13 cellular contexts compared by ENCODE assay signal in genomic region chr11:79237676-79238075, GRCh38.
DNase-seq lines count a peak whose midpoint lies in the region; ATAC-seq and TF ChIP-seq lines count a peak whose summit lies in the region.
"Had no signal": no experiment of that assay in that cellular context is flagged by ENCODE, and none has a peak within 500 bp of the region (broad histone marks: within the 10 kb centered on the region; RNA-seq: fewer than 3 reads in every experiment).

No MANE protein-coding gene starts in this region.

- H3K27ac Mint-ChIP-seq in CD8-positive, alpha-beta memory T cell: no peak overlapping the region
- no peak overlapping the region for H3K27ac Mint-ChIP-seq in Calu3 (ENCODE audit: unreplicated experiment)
- H3K27ac Mint-ChIP-seq in naive thymus-derived CD4-positive, alpha-beta T cell: no peak overlapping the region

- POLR2A ChIA-PET in CD8-positive, alpha-beta memory T cell (lab: Charles Lee): no interaction called here
- POLR2A ChIA-PET in naive thymus-derived CD4-positive, alpha-beta T cell (lab: Charles Lee): no interaction called here

- H3K36me3 ChIP-seq in SJSA1: no peaks in the 10 kb centered on the region
- no peaks in the 10 kb centered on the region for H3K36me3 ChIP-seq in fibroblast of lung (ENCODE audit: control insufficient read depth, insufficient read depth, low read length)
- no peaks in the 10 kb centered on the region for H3K36me3 ChIP-seq in mesenchymal stem cell (ENCODE audit: control insufficient read depth in 1 of 2, insufficient read depth in 2 of 2, low read depth in 1 of 2, low read length in 2 of 2)
- H3K36me3 ChIP-seq in vagina: no peaks in the 10 kb centered on the region
- H3K36me3 ChIP-seq in CD8-positive, alpha-beta memory T cell (ENCODE audit: insufficient read depth, low read length): no peaks in the 10 kb centered on the region
- H3K36me3 ChIP-seq in naive thymus-derived CD4-positive, alpha-beta T cell (ENCODE audit: control insufficient read depth in 2 of 3, insufficient read depth in 3 of 3, low read length in 3 of 3): no peaks in the 10 kb centered on the region
- H3K36me3 ChIP-seq: spleen had no signal

- peak in 1 of 2 experiments; percentile 19 for DNase-seq in SJSA1 (ENCODE audit: low read depth in 1 of 2, low spot score in 2 of 2)
- DNase-seq in fibroblast of lung (ENCODE audit: low read depth in 2 of 2): peak; percentile 82 to 98
- DNase-seq in mesenchymal stem cell: peak; percentile 53
- DNase-seq in vagina (ENCODE audit: extremely low spot score in 2 of 2): no peak
- DNase-seq in CD8-positive, alpha-beta memory T cell: no peak
- no peak for DNase-seq in Calu3
- DNase-seq in naive thymus-derived CD4-positive, alpha-beta T cell: no peak
- DNase-seq: hippocampal formation, NCI-H1048, NCI-H510A treated with DMSO at 0.1 percent for 48 hours, SHP77 treated with DMSO at 0.1 percent for 48 hours, spleen had no signal

- no peak overlapping the region for H2AK5ac ChIP-seq in mesenchymal stem cell (ENCODE audit: low read length, severe bottlenecking)

- H3K14ac ChIP-seq in mesenchymal stem cell (ENCODE audit: low read length in 2 of 2): no peak overlapping the region

- H3K4ac ChIP-seq in mesenchymal stem cell (ENCODE audit: low read depth in 1 of 2, low read length in 2 of 2): no peak overlapping the region

- H3K9me3 ChIP-seq in SJSA1 (replicated peaks) (no peaks in the 10 kb centered on the region), fibroblast of lung (ENCODE audit: control insufficient read depth, insufficient read depth, low read depth, low read length) (no peaks in the 10 kb centered on the region), mesenchymal stem cell (ENCODE audit: control insufficient read depth, low read length) (no peaks in the 10 kb centered on the region), vagina (no peaks in the 10 kb centered on the region)
- no peaks in the 10 kb centered on the region for H3K9me3 ChIP-seq in CD8-positive, alpha-beta memory T cell (ENCODE audit: low read length)
- H3K9me3 ChIP-seq in naive thymus-derived CD4-positive, alpha-beta T cell (ENCODE audit: control insufficient read depth in 2 of 3, low read length in 3 of 3): no peaks in the 10 kb centered on the region
- H3K9me3 ChIP-seq: spleen had no signal

- H3K4me1 ChIP-seq in SJSA1 (replicated peaks) (peaks cover 17% of the 10 kb centered on the region), fibroblast of lung (ENCODE audit: control insufficient read depth, extremely low read depth, insufficient read depth, low read length) (peaks cover 18% of the 10 kb centered on the region), mesenchymal stem cell (ENCODE audit: control insufficient read depth, insufficient read depth, low read depth, low read length) (peaks cover 10% of the 10 kb centered on the region), vagina (peaks cover 13% of the 10 kb centered on the region)
- no peaks in the 10 kb centered on the region for H3K4me1 ChIP-seq in CD8-positive, alpha-beta memory T cell (ENCODE audit: insufficient read depth, low read length)
- no peaks in the 10 kb centered on the region for H3K4me1 ChIP-seq in naive thymus-derived CD4-positive, alpha-beta T cell (ENCODE audit: control insufficient read depth in 2 of 2, insufficient read depth in 2 of 2, low read length in 2 of 2)
- H3K4me1 ChIP-seq: spleen had no signal

- H3K4me2 ChIP-seq in fibroblast of lung (ENCODE audit: extremely low read depth, insufficient read depth, low read length) (peak overlapping the region; percentile 54), mesenchymal stem cell (ENCODE audit: low read length, poor library complexity, severe bottlenecking) (no peak overlapping the region)

- peaks cover 0 to 1% of the 10 kb centered on the region in 2 donors for H3K27me3 Mint-ChIP-seq in CD8-positive, alpha-beta memory T cell
- peaks cover 12% of the 10 kb centered on the region for H3K27me3 Mint-ChIP-seq in Calu3 (ENCODE audit: unreplicated experiment)
- peaks cover 0 to 14% (median 0%) of the 10 kb centered on the region in 5 donors for H3K27me3 Mint-ChIP-seq in naive thymus-derived CD4-positive, alpha-beta T cell

- H3K27ac ChIP-seq in SJSA1 (peak overlapping the region; percentile 14; the same call in 1 of the 2 replicates), fibroblast of lung (ENCODE audit: insufficient read depth, low read length) (peak overlapping the region; percentile 92), mesenchymal stem cell (ENCODE audit: low read length, poor library complexity, severe bottlenecking) (peak overlapping the region; percentile 82), vagina (peak overlapping the region; percentile 44)
- H3K27ac ChIP-seq in CD8-positive, alpha-beta memory T cell (ENCODE audit: low read depth, low read length): no peak overlapping the region
- H3K27ac ChIP-seq in naive thymus-derived CD4-positive, alpha-beta T cell (ENCODE audit: low read depth, low read length): no peak overlapping the region
- H3K27ac ChIP-seq: spleen had no signal

- no peak for ATAC-seq in naive thymus-derived CD4-positive, alpha-beta T cell

- H2AFZ ChIP-seq in fibroblast of lung (ENCODE audit: low read length) (no peak overlapping the region), mesenchymal stem cell (ENCODE audit: low read depth, low read length) (no peak overlapping the region)

- peaks cover 0 to 7% (median 0%) of the 10 kb centered on the region in 5 donors for H3K9me3 Mint-ChIP-seq in CD8-positive, alpha-beta memory T cell
- peaks cover 4% of the 10 kb centered on the region for H3K9me3 Mint-ChIP-seq in Calu3 (ENCODE audit: low read depth, unreplicated experiment)
- peaks cover 0 to 5% (median 0%) of the 10 kb centered on the region in 11 donors for H3K9me3 Mint-ChIP-seq in naive thymus-derived CD4-positive, alpha-beta T cell

- H2BK15ac ChIP-seq in mesenchymal stem cell (ENCODE audit: low read depth, poor library complexity, severe bottlenecking): no peak overlapping the region

- CTCF ChIA-PET in CD8-positive, alpha-beta memory T cell (lab: Charles Lee): no interaction called here
- CTCF ChIA-PET in Calu3 (lab: Charles Lee): no interaction called here
- CTCF ChIA-PET in naive thymus-derived CD4-positive, alpha-beta T cell (lab: Charles Lee): no interaction called here

- no peak overlapping the region for H3K4me3 Mint-ChIP-seq in CD8-positive, alpha-beta memory T cell
- no peak overlapping the region for H3K4me3 Mint-ChIP-seq in Calu3 (ENCODE audit: low read depth, unreplicated experiment)
- no peak overlapping the region for H3K4me3 Mint-ChIP-seq in naive thymus-derived CD4-positive, alpha-beta T cell

- WGBS in mesenchymal stem cell: 24% methylated on average over 5 of the region's 6 CpGs

- H4K91ac ChIP-seq in mesenchymal stem cell (ENCODE audit: low read length): no peak overlapping the region

- no peak overlapping the region for H2BK120ac ChIP-seq in mesenchymal stem cell (ENCODE audit: low read depth, low read length)

- no peak overlapping the region for H3K9ac ChIP-seq in fibroblast of lung (ENCODE audit: insufficient read depth, low read length)
- H3K9ac ChIP-seq in mesenchymal stem cell (ENCODE audit: low read length): peak overlapping the region; percentile 59

- H3K4me3 ChIP-seq in SJSA1 (no peak overlapping the region), fibroblast of lung (replicated peaks in 1 of 4; ENCODE audit: control extremely low read depth in 1 of 4, insufficient read depth in 1 of 4, low read depth in 3 of 4, low read length in 4 of 4) (no peak overlapping the region), mesenchymal stem cell (ENCODE audit: insufficient read depth in 1 of 2, low read depth in 1 of 2, low read length in 2 of 2) (peak overlapping the region in 1 of 2 experiments; percentile 31), vagina (no peak overlapping the region)
- no peak overlapping the region for H3K4me3 ChIP-seq in CD8-positive, alpha-beta memory T cell (ENCODE audit: low read length)
- H3K4me3 ChIP-seq in naive thymus-derived CD4-positive, alpha-beta T cell (ENCODE audit: low read length): no peak overlapping the region
- H3K4me3 ChIP-seq: coronary artery, spleen had no signal

- no peaks in the 10 kb centered on the region for H3K79me1 ChIP-seq in mesenchymal stem cell (replicated peaks; ENCODE audit: low read length, poor library complexity, severe bottlenecking)

- H4K8ac ChIP-seq in mesenchymal stem cell (ENCODE audit: low read length): no peak overlapping the region

- H3K23ac ChIP-seq in mesenchymal stem cell (ENCODE audit: low read length in 2 of 2): no peak overlapping the region

- H3K27me3 ChIP-seq in SJSA1 (replicated peaks) (no peaks in the 10 kb centered on the region), fibroblast of lung (ENCODE audit: control insufficient read depth, insufficient read depth, low read length) (no peaks in the 10 kb centered on the region), mesenchymal stem cell (ENCODE audit: control insufficient read depth in 1 of 2, insufficient read depth in 1 of 2, low read length in 2 of 2) (no peaks in the 10 kb centered on the region), vagina (no peaks in the 10 kb centered on the region)
- no peaks in the 10 kb centered on the region for H3K27me3 ChIP-seq in CD8-positive, alpha-beta memory T cell (ENCODE audit: insufficient read depth, low read length, poor library complexity, severe bottlenecking)
- H3K27me3 ChIP-seq in naive thymus-derived CD4-positive, alpha-beta T cell (ENCODE audit: control insufficient read depth in 2 of 2, insufficient read depth in 2 of 2, low read length in 2 of 2): no peaks in the 10 kb centered on the region

- H2BK5ac ChIP-seq in mesenchymal stem cell (ENCODE audit: low read depth, low read length, poor library complexity, severe bottlenecking): no peak overlapping the region

- TF ChIP-seq POLR2A in vagina (IDR thresholded peaks at IDR 0.05): no peak

- no peaks in the 10 kb centered on the region for H3K4me1 Mint-ChIP-seq in CD8-positive, alpha-beta memory T cell
- no peaks in the 10 kb centered on the region for H3K4me1 Mint-ChIP-seq in Calu3 (ENCODE audit: low read depth, unreplicated experiment)
- no peaks in the 10 kb centered on the region for H3K4me1 Mint-ChIP-seq in naive thymus-derived CD4-positive, alpha-beta T cell

- no TSS peak for BruUV-seq in Calu3 (replicated peaks; lab: Mats Ljungman, UMichigan)

- no peak overlapping the region for H3K18ac ChIP-seq in mesenchymal stem cell (ENCODE audit: low read depth in 1 of 2, low read length in 2 of 2)

- no peaks in the 10 kb centered on the region for H3K79me2 ChIP-seq in fibroblast of lung (ENCODE audit: control insufficient read depth, insufficient read depth, low read length)

- intact Hi-C loops in vagina (cut with DNase I) (no loop called here), Calu3 (cut with micrococcal nuclease; ENCODE audit: unreplicated experiment) (no loop called here)
- intact Hi-C loops in naive thymus-derived CD4-positive, alpha-beta T cell (cut with micrococcal nuclease): no loop called here

- no peaks in the 10 kb centered on the region for H3K36me3 Mint-ChIP-seq in CD8-positive, alpha-beta memory T cell
- H3K36me3 Mint-ChIP-seq in Calu3 (ENCODE audit: insufficient read depth, unreplicated experiment): no peaks in the 10 kb centered on the region
- H3K36me3 Mint-ChIP-seq in naive thymus-derived CD4-positive, alpha-beta T cell: no peaks in the 10 kb centered on the region

- no peak overlapping the region for H2BK12ac ChIP-seq in mesenchymal stem cell (ENCODE audit: low read length in 2 of 2)

- H4K20me1 ChIP-seq in fibroblast of lung (ENCODE audit: control insufficient read depth, extremely low read depth, insufficient read depth, low read length): no peaks in the 10 kb centered on the region

- TF ChIP-seq CTCF in fibroblast of lung (conservative IDR thresholded peaks at IDR 0.05 in 1 of 2, IDR thresholded peaks at IDR 0.05 in 1 of 2; ENCODE audit: low read depth in 1 of 2, low read length in 2 of 2) (no peak), vagina (IDR thresholded peaks at IDR 0.05) (no peak), Calu3 (IDR thresholded peaks at IDR 0.05; ENCODE audit: unreplicated experiment) (no peak)

Comparison
In these comparisons a context has a peak if more than half of its experiments do, and no peak if none do; other contexts are left out.
1. DNase-seq: peak in fibroblast of lung (2 of 2) and mesenchymal stem cell (single experiment); none in vagina (0 of 2), CD8-positive, alpha-beta memory T cell (0 of 5), Calu3 (single experiment) and naive thymus-derived CD4-positive, alpha-beta T cell (0 of 9).
2. H3K27ac ChIP-seq: peak in SJSA1 (single experiment), fibroblast of lung (single experiment), mesenchymal stem cell (single experiment) and vagina (single experiment); none in CD8-positive, alpha-beta memory T cell (single experiment) and naive thymus-derived CD4-positive, alpha-beta T cell (single experiment).